In genomic region chr5:107570805-107571531, GRCh38 we compare ENCODE assay signal across 8 cellular contexts.
DNase-seq lines count a peak whose midpoint lies in the region; ATAC-seq and TF ChIP-seq lines count a peak whose summit lies in the region.

No MANE protein-coding gene starts in this region.

- TF ChIP-seq CTCF in brain microvascular endothelial cell (IDR thresholded peaks at IDR 0.05; ENCODE audit: low read depth, low read length, missing control alignments) (peak; percentile 7), lower lobe of right lung (IDR thresholded peaks at IDR 0.05) (no peak), upper lobe of right lung (IDR thresholded peaks at IDR 0.05) (no peak)

- peak; percentile 40 for DNase-seq in stimulated activated CD4-positive, alpha-beta T cell treated with anti-CD3 and anti-CD28 coated beads, Interleukin-15, amount 100 ng/mL, for 24 hours
- no peak for DNase-seq in stimulated activated CD4-positive, alpha-beta T cell treated with anti-CD3 and anti-CD28 coated beads, Interleukin-4, amount 100 ng/mL, for 4 hours
- DNase-seq in NCI-H69 (lab: John Stamatoyannopoulos, UW) (peak; percentile 93), brain microvascular endothelial cell (peak; percentile 21), lower lobe of right lung (no peak), upper lobe of right lung (no peak), NCI-H524 treated with DMSO at 0.1 percent for 48 hours (lab: John Stamatoyannopoulos, UW) (no peak)

- H3K27ac ChIP-seq in brain microvascular endothelial cell (no peak overlapping the region), lower lobe of right lung (peak overlapping the region; percentile 73), upper lobe of right lung (peak overlapping the region; percentile 72)

- H3K4me1 ChIP-seq in lower lobe of right lung (peaks cover 17% of the 10 kb centered on the region), upper lobe of right lung (peaks cover 9% of the 10 kb centered on the region)

- H3K9me3 ChIP-seq in lower lobe of right lung (no peaks in the 10 kb centered on the region), upper lobe of right lung (no peaks in the 10 kb centered on the region)

- intact Hi-C loops in lower lobe of right lung (cut with DNase I) (no loop called here), upper lobe of right lung (cut with DNase I) (no loop called here)

- H3K36me3 ChIP-seq in brain microvascular endothelial cell (replicated peaks), result no peaks in the 10 kb centered on the region
- no peaks in the 10 kb centered on the region for H3K36me3 ChIP-seq in lower lobe of right lung
- H3K36me3 ChIP-seq in upper lobe of right lung, result no peaks in the 10 kb centered on the region

- in situ Hi-C loops in brain microvascular endothelial cell (cut with HindIII; ENCODE audit: low pct_ligation_motif_present, low sequenced_read_pairs), result no loop called here

- no peaks in the 10 kb centered on the region for H3K27me3 ChIP-seq in brain microvascular endothelial cell (replicated peaks)
- no peaks in the 10 kb centered on the region for H3K27me3 ChIP-seq in lower lobe of right lung (ENCODE audit: low read depth)
- no peaks in the 10 kb centered on the region for H3K27me3 ChIP-seq in upper lobe of right lung

- H3K4me3 ChIP-seq in brain microvascular endothelial cell (ENCODE audit: low read depth, low read length), result no peak overlapping the region
- no peak overlapping the region for H3K4me3 ChIP-seq in lower lobe of right lung
- H3K4me3 ChIP-seq in upper lobe of right lung, result peak overlapping the region; percentile 51

- peak; percentile 75 for ATAC-seq in HG02884 (IDR thresholded peaks at IDR 0.05; ENCODE audit: unreplicated experiment)
- peak; percentile 15 to 45 for ATAC-seq in lower lobe of right lung
- ATAC-seq in upper lobe of right lung, result peak; percentile 10

Comparison
In these comparisons a context has a peak if more than half of its experiments do, and no peak if none do; other contexts are left out.
1. DNase-seq: peak in stimulated activated CD4-positive, alpha-beta T cell treated with anti-CD3 and anti-CD28 coated beads, Interleukin-15, amount 100 ng/mL, for 24 hours (single experiment), NCI-H69 (single experiment) and brain microvascular endothelial cell (single experiment); none in stimulated activated CD4-positive, alpha-beta T cell treated with anti-CD3 and anti-CD28 coated beads, Interleukin-4, amount 100 ng/mL, for 4 hours (0 of 2), lower lobe of right lung (single experiment), upper lobe of right lung (single experiment) and NCI-H524 treated with DMSO at 0.1 percent for 48 hours (single experiment).
2. ATAC-seq: peak in every context shown above with its lines; median percentile 75 in HG02884; 30 in lower lobe of right lung; 10 in upper lobe of right lung.